15 cellular contexts compared by ENCODE assay signal in the genomic region with DNA sequence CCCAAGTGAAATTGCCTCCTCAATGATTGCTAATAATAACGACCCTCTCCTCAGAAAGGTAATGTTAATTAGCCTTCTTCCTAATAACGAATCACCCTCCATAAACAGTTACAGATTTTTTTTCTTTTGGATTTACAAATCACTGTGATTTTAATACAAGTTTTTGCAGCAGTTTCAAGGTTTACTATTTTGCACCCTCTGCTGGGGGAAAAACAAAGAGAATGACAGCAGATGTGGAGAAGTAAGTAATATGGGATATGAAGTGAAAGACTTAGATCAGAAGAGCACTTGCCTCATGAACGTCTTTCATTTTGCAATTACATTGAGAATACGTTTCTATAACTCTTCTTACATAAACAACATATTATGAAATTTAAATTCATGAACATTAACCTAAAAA. TPM values are rescaled to one million over a fixed set of nuclear protein-coding genes. Genes with fewer than 3 reads are reported as not detected.
DNase-seq lines count a peak whose midpoint lies in the region; ATAC-seq, FAIRE-seq and TF ChIP-seq lines count a peak whose summit lies in the region.
"Had no signal": no experiment of that assay in that cellular context is flagged by ENCODE, and none has a peak within 500 bp of the region (broad histone marks: within the 10 kb centered on the region; RNA-seq: fewer than 3 reads in every experiment).

No MANE protein-coding gene starts in this region.

- no peak for TF ChIP-seq POLR2A in HepG2 (IDR thresholded peaks at IDR 0.05; ENCODE audit: insufficient read depth in 1 of 2, low read depth in 2 of 2, low read length in 2 of 2)

- H3K79me2 ChIP-seq in HepG2 (ENCODE audit: insufficient read depth, low read length): no peaks in the 10 kb centered on the region

- no peak overlapping the region for H3K4me3 ChIP-seq in liver (ENCODE audit: low read depth in 1 of 3, low read length in 3 of 3)
- H3K4me3 ChIP-seq in HepG2 (replicated peaks in 1 of 3; ENCODE audit: insufficient read depth in 1 of 3, low read depth in 2 of 3, low read length in 3 of 3): no peak overlapping the region
- no peak overlapping the region for H3K4me3 ChIP-seq in brain microvascular endothelial cell (ENCODE audit: low read depth, low read length)
- H3K4me3 ChIP-seq in kidney (ENCODE audit: low read length in 2 of 2): no peak overlapping the region

- peak; percentile 53 for TF ChIP-seq CTCF in liver (IDR thresholded peaks at IDR 0.05; ENCODE audit: low read depth, low read length, missing input control)
- no peak for TF ChIP-seq CTCF in HepG2 (CRISPR knock-in tag; IDR thresholded peaks at IDR 0.05)
- TF ChIP-seq CTCF in brain microvascular endothelial cell (IDR thresholded peaks at IDR 0.05; ENCODE audit: low read depth, low read length, missing control alignments): peak; percentile 20
- peak; percentile 16 for TF ChIP-seq CTCF in kidney (IDR thresholded peaks at IDR 0.05; ENCODE audit: borderline replicate concordance, extremely low read depth, insufficient read depth)
- no peak for TF ChIP-seq CTCF in natural killer cell (IDR thresholded peaks at IDR 0.05)

- intact Hi-C loops in HepG2 (cut with micrococcal nuclease; ENCODE audit: unreplicated experiment) (no loop called here), kidney (cut with DNase I) (no loop called here), natural killer cell (cut with micrococcal nuclease) (no loop called here)

- no TSS peak for BruUV-seq in HepG2 (replicated peaks; lab: Mats Ljungman, UMichigan)

- no peak for DNase-seq in HepG2 (ENCODE audit: low spot score)
- no peak for DNase-seq in brain microvascular endothelial cell
- DNase-seq in kidney: no peak
- DNase-seq in natural killer cell: no peak
- DNase-seq in NCI-H345 (lab: John Stamatoyannopoulos, UW): no peak
- DNase-seq in activated CD8-positive, alpha-beta T cell treated with anti-CD3 and anti-CD28 coated beads, Interleukin-2, amount 10 ng/mL, durations not matched to agents 7 days and 5 days: no peak
- DNase-seq: activated CD4-positive, alpha-beta T cell treated with anti-CD3 and anti-CD28 coated beads, Interleukin-2, amount 50 U/mL, for 1 hour; effector memory CD4-positive, alpha-beta T cell; H7; immature natural killer cell; stimulated activated naive CD8-positive, alpha-beta T cell treated with anti-CD3 and anti-CD28 coated beads, Interleukin-15, amount 100 ng/mL, for 72 hours had no signal

- no peaks in the 10 kb centered on the region for H3K36me3 Mint-ChIP-seq in natural killer cell
- H3K36me3 Mint-ChIP-seq in activated CD8-positive, alpha-beta T cell treated with anti-CD3 and anti-CD28 coated beads, Interleukin-2, amount 10 ng/mL, durations not matched to agents 7 days and 5 days (ENCODE audit: low read depth): no peaks in the 10 kb centered on the region
- H3K36me3 Mint-ChIP-seq: activated naive CD4-positive, alpha-beta T cell treated with anti-CD3 and anti-CD28 coated beads, Interleukin-2, amount 50 U/mL, for 72 hours; CD14-positive monocyte; immature natural killer cell had no signal

- H3K9ac ChIP-seq in liver (ENCODE audit: low read depth in 1 of 2, low read length in 2 of 2) (no peak overlapping the region), HepG2 (ENCODE audit: insufficient read depth, low read depth, low read length) (no peak overlapping the region), kidney (ENCODE audit: low read length in 2 of 2) (no peak overlapping the region)

- FAIRE-seq in HepG2 (lab: Jason Lieb, UNC): no peak
- FAIRE-seq in kidney (lab: Jason Lieb, UNC): peak; percentile 68

- peaks cover 10 to 14% of the 10 kb centered on the region in 2 donors for H3K9me3 Mint-ChIP-seq in natural killer cell
- no peaks in the 10 kb centered on the region for H3K9me3 Mint-ChIP-seq in activated CD8-positive, alpha-beta T cell treated with anti-CD3 and anti-CD28 coated beads, Interleukin-2, amount 10 ng/mL, durations not matched to agents 7 days and 5 days (ENCODE audit: insufficient read depth)

- H3K27me3 Mint-ChIP-seq in natural killer cell (ENCODE audit: low read depth in 2 of 2): no peaks in the 10 kb centered on the region
- H3K27me3 Mint-ChIP-seq in activated CD8-positive, alpha-beta T cell treated with anti-CD3 and anti-CD28 coated beads, Interleukin-2, amount 10 ng/mL, durations not matched to agents 7 days and 5 days (ENCODE audit: low read depth): no peaks in the 10 kb centered on the region
- H3K27me3 Mint-ChIP-seq: stimulated activated naive CD8-positive, alpha-beta T cell treated with anti-CD3 and anti-CD28 coated beads, Interleukin-15, amount 100 ng/mL, for 72 hours had no signal

- in situ Hi-C loops in HepG2 (cut with HindIII; ENCODE audit: extremely low pct_ligation_motif_present, low pct_unique_long_range_greater_than_20kb) (no loop called here), brain microvascular endothelial cell (cut with HindIII; ENCODE audit: low pct_ligation_motif_present, low sequenced_read_pairs) (no loop called here)

- H3K27me3 ChIP-seq in liver (ENCODE audit: control insufficient read depth in 4 of 4, insufficient read depth in 4 of 4, low read length in 3 of 4): no peaks in the 10 kb centered on the region
- no peaks in the 10 kb centered on the region for H3K27me3 ChIP-seq in HepG2 (ENCODE audit: control insufficient read depth in 1 of 2, insufficient read depth in 2 of 2, low read length in 2 of 2)
- H3K27me3 ChIP-seq in brain microvascular endothelial cell (replicated peaks): no peaks in the 10 kb centered on the region

- H3K4me2 ChIP-seq in HepG2 (ENCODE audit: low read depth, low read length): no peak overlapping the region

- CTCF ChIA-PET in HepG2 (lab: Yijun Ruan, JAX; ENCODE audit: low intra/inter-chr PET ratio, low total read pairs): no interaction called here
- CTCF ChIA-PET in activated CD8-positive, alpha-beta T cell treated with anti-CD3 and anti-CD28 coated beads, Interleukin-2, amount 10 ng/mL, durations not matched to agents 7 days and 5 days (lab: Charles Lee): no interaction called here

- no peaks in the 10 kb centered on the region for H3K9me3 ChIP-seq in liver (ENCODE audit: control insufficient read depth in 4 of 4, low read length in 3 of 4)
- no peaks in the 10 kb centered on the region for H3K9me3 ChIP-seq in HepG2 (ENCODE audit: low read length)
- H3K9me3 ChIP-seq in kidney (ENCODE audit: control insufficient read depth in 1 of 2, low read length in 2 of 2): no peaks in the 10 kb centered on the region

- H3K4me3 Mint-ChIP-seq in natural killer cell: no peak overlapping the region
- H3K4me3 Mint-ChIP-seq in activated CD8-positive, alpha-beta T cell treated with anti-CD3 and anti-CD28 coated beads, Interleukin-2, amount 10 ng/mL, durations not matched to agents 7 days and 5 days: no peak overlapping the region
- H3K4me3 Mint-ChIP-seq: CD14-positive monocyte; immature natural killer cell; stimulated activated naive CD8-positive, alpha-beta T cell treated with anti-CD3 and anti-CD28 coated beads, Interleukin-15, amount 100 ng/mL, for 72 hours had no signal

- TF ChIP-seq RAD21 in liver (IDR thresholded peaks at IDR 0.05) (peak; percentile 81 to 85), HepG2 (CRISPR knock-in tag; IDR thresholded peaks at IDR 0.05) (no peak)

- POLR2A ChIA-PET in HepG2 (lab: Yijun Ruan, JAX): no interaction called here
- POLR2A ChIA-PET in activated CD8-positive, alpha-beta T cell treated with anti-CD3 and anti-CD28 coated beads, Interleukin-2, amount 10 ng/mL, durations not matched to agents 7 days and 5 days (lab: Charles Lee): no interaction called here

- H3K36me3 ChIP-seq in liver (ENCODE audit: control insufficient read depth in 4 of 4, insufficient read depth in 3 of 4, low read depth in 1 of 4, low read length in 3 of 4) (no peaks in the 10 kb centered on the region), HepG2 (replicated peaks in 1 of 2; ENCODE audit: control insufficient read depth in 1 of 2, insufficient read depth in 2 of 2, low read length in 2 of 2) (no peaks in the 10 kb centered on the region), brain microvascular endothelial cell (replicated peaks) (no peaks in the 10 kb centered on the region), kidney (ENCODE audit: control insufficient read depth in 1 of 2, insufficient read depth in 2 of 2, low read length in 2 of 2) (no peaks in the 10 kb centered on the region)

- no peaks in the 10 kb centered on the region for H4K20me1 ChIP-seq in HepG2 (ENCODE audit: insufficient read depth, low read length)

- ATAC-seq in HepG2: no peak
- no peak for ATAC-seq in natural killer cell
- ATAC-seq in activated CD8-positive, alpha-beta T cell treated with anti-CD3 and anti-CD28 coated beads, Interleukin-2, amount 10 ng/mL, durations not matched to agents 7 days and 5 days: no peak
- ATAC-seq in GM21737 (IDR thresholded peaks at IDR 0.05; ENCODE audit: unreplicated experiment): no peak
- ATAC-seq: activated naive CD4-positive, alpha-beta T cell treated with anti-CD3 and anti-CD28 coated beads, Interleukin-2, amount 50 U/mL, for 72 hours; stimulated activated naive CD8-positive, alpha-beta T cell treated with anti-CD3 and anti-CD28 coated beads, Interleukin-15, amount 100 ng/mL, for 72 hours had no signal

- no peak overlapping the region for H3K27ac Mint-ChIP-seq in natural killer cell
- no peak overlapping the region for H3K27ac Mint-ChIP-seq in activated CD8-positive, alpha-beta T cell treated with anti-CD3 and anti-CD28 coated beads, Interleukin-2, amount 10 ng/mL, durations not matched to agents 7 days and 5 days
- H3K27ac Mint-ChIP-seq: activated naive CD4-positive, alpha-beta T cell treated with anti-CD3 and anti-CD28 coated beads, Interleukin-2, amount 50 U/mL, for 72 hours; CD14-positive monocyte; immature natural killer cell; stimulated activated naive CD8-positive, alpha-beta T cell treated with anti-CD3 and anti-CD28 coated beads, Interleukin-15, amount 100 ng/mL, for 72 hours had no signal

- WGBS in liver: 30% methylated on average over 4 of the region's 4 CpGs
- 3% methylated on average over 4 of the region's 4 CpGs for WGBS in HepG2 (ENCODE audit: low lambda C conversion rate)

- H3K4me1 ChIP-seq in liver (ENCODE audit: control insufficient read depth in 4 of 4, insufficient read depth in 4 of 4, low read length in 3 of 4): peaks cover 0 to 7% (median 0%) of the 10 kb centered on the region in 4 donors
- no peaks in the 10 kb centered on the region for H3K4me1 ChIP-seq in HepG2 (ENCODE audit: insufficient read depth, low read length)
- no peaks in the 10 kb centered on the region for H3K4me1 ChIP-seq in kidney (ENCODE audit: control insufficient read depth in 1 of 2, insufficient read depth in 1 of 2, low read depth in 1 of 2, low read length in 2 of 2)

- H3K27ac ChIP-seq in liver (ENCODE audit: low read depth in 1 of 2, low read length in 2 of 2) (no peak overlapping the region), HepG2 (ENCODE audit: extremely low read length, insufficient read depth, low read length) (no peak overlapping the region), brain microvascular endothelial cell (no peak overlapping the region), kidney (ENCODE audit: low read depth in 2 of 2, low read length in 2 of 2) (no peak overlapping the region)

- H2AFZ ChIP-seq in HepG2 (ENCODE audit: low read length): no peak overlapping the region

- H3K4me1 Mint-ChIP-seq in natural killer cell: no peaks in the 10 kb centered on the region
- H3K4me1 Mint-ChIP-seq in activated CD8-positive, alpha-beta T cell treated with anti-CD3 and anti-CD28 coated beads, Interleukin-2, amount 10 ng/mL, durations not matched to agents 7 days and 5 days (ENCODE audit: low read depth): no peaks in the 10 kb centered on the region
- H3K4me1 Mint-ChIP-seq: CD14-positive monocyte; immature natural killer cell; stimulated activated naive CD8-positive, alpha-beta T cell treated with anti-CD3 and anti-CD28 coated beads, Interleukin-15, amount 100 ng/mL, for 72 hours had no signal

- TF ChIP-seq EP300 in HepG2 (IDR thresholded peaks at IDR 0.05; ENCODE audit: low read depth in 2 of 2, low read length in 2 of 2) (no peak), HepG2 (CRISPR knock-in tag; IDR thresholded peaks at IDR 0.05; ENCODE audit: borderline replicate concordance) (no peak)

RNA-seq across cellular contexts. Expression of a gene that starts 16.1 kb away (rescaled TPM):
- total RNA-seq in liver: under 1 TPM; 0.09 to 0.84 TPM
- 1 to 10 TPM in 1 of 2 donors, under 1 TPM in 1; 0.78 to 1.0 TPM for polyA plus RNA-seq in liver
- not detected in 2 replicates for total RNA-seq in HepG2 (2016; rRNA removed; fragmentation: Illumina TruSeq; extraction: Trizol)
- not detected in 2 replicates for total RNA-seq in HepG2 (2016; cell fraction: cytosol; rRNA removed; fragmentation: Illumina TruSeq; extraction: Trizol; ENCODE audit: low read depth)
- not detected in 2 replicates for total RNA-seq in HepG2 (2016; cell fraction: insoluble cytoplasmic fraction; rRNA removed; fragmentation: Illumina TruSeq; extraction: Trizol)
- total RNA-seq in HepG2 (2016; cell fraction: membrane; rRNA removed; fragmentation: Illumina TruSeq; extraction: Trizol): not detected in 2 replicates
- total RNA-seq in HepG2 (2016; cell fraction: nucleus; rRNA removed; fragmentation: Illumina TruSeq; extraction: Trizol): not detected in 2 replicates
- polyA plus RNA-seq in HepG2 (2011; rRNA removed): not detected in 2 replicates
- not detected in 2 replicates for polyA plus RNA-seq in HepG2 (2011; cell fraction: cytosol; rRNA removed)
- polyA plus RNA-seq in HepG2 (2011; cell fraction: nucleus; rRNA removed): not detected in 2 replicates
- not detected in 2 replicates for polyA plus RNA-seq in HepG2 (2012)
- polyA plus RNA-seq in HepG2 (2016; cell fraction: cytosol; fragmentation: Illumina TruSeq; extraction: Trizol; ENCODE audit: low read depth): not detected in 2 replicates
- not detected in 2 replicates for polyA plus RNA-seq in HepG2 (2016; cell fraction: insoluble cytoplasmic fraction; fragmentation: Illumina TruSeq; extraction: Trizol; ENCODE audit: low read depth)
- not detected in 2 replicates for polyA plus RNA-seq in HepG2 (2016; cell fraction: membrane; fragmentation: Illumina TruSeq; extraction: Trizol; ENCODE audit: low read depth)
- polyA plus RNA-seq in HepG2 (2016; cell fraction: nucleus; fragmentation: Illumina TruSeq; extraction: Trizol; ENCODE audit: insufficient read depth, low read depth): not detected in 2 replicates
- polyA minus RNA-seq in HepG2 (2011; rRNA and poly(A)+ RNA removed; ENCODE audit: low replicate concordance): not detected in 2 replicates
- not detected in 2 replicates for polyA minus RNA-seq in HepG2 (2011; cell fraction: cytosol; rRNA and poly(A)+ RNA removed)
- polyA minus RNA-seq in HepG2 (2011; cell fraction: nucleus; rRNA and poly(A)+ RNA removed): not detected in 2 replicates
- total RNA-seq in kidney: 3.8 TPM
- 3.8 TPM for polyA plus RNA-seq in kidney (ENCODE audit: insufficient read depth, low read depth, low replicate concordance)
- not detected for total RNA-seq in natural killer cell
- total RNA-seq in activated CD8-positive, alpha-beta T cell treated with anti-CD3 and anti-CD28 coated beads, Interleukin-2, amount 10 ng/mL, durations not matched to agents 7 days and 5 days: not detected
- total RNA-seq: activated naive CD4-positive, alpha-beta T cell treated with anti-CD3 and anti-CD28 coated beads, Interleukin-2, amount 50 U/mL, for 72 hours had no signal
- polyA plus RNA-seq: CD14-positive monocyte, immature natural killer cell had no signal

Comparison
In these comparisons a context has a peak if more than half of its experiments do, and no peak if none do; other contexts are left out.
1. CTCF ChIP-seq: peak in liver (single experiment), brain microvascular endothelial cell (single experiment) and kidney (single experiment); none in HepG2 (single experiment) and natural killer cell (single experiment).